18 cellular contexts compared by ENCODE assay signal in genomic region chr4:76059750-76060149, GRCh38. TPM values are rescaled to one million over a fixed set of nuclear protein-coding genes. Genes with fewer than 3 reads are reported as not detected.
DNase-seq lines count a peak whose midpoint lies in the region; ATAC-seq and TF ChIP-seq lines count a peak whose summit lies in the region.
"Had no signal": no experiment of that assay in that cellular context is flagged by ENCODE, and none has a peak within 500 bp of the region (broad histone marks: within the 10 kb centered on the region; RNA-seq: fewer than 3 reads in every experiment).

No MANE protein-coding gene starts in this region.

- no peaks in the 10 kb centered on the region for H3K79me2 ChIP-seq in PC-3 (ENCODE audit: low read length)
- H3K79me2 ChIP-seq: hepatocyte had no signal

- peak; percentile 5 for DNase-seq in stimulated activated CD4-positive, alpha-beta T cell treated with anti-CD3 and anti-CD28 coated beads, Interleukin-1b, Interleukin-23, amount 100 ng/mL, for 48 hours
- no peak for DNase-seq in stimulated activated CD4-positive, alpha-beta T cell treated with anti-CD3 and anti-CD28 coated beads, Interleukin-4, amount 100 ng/mL, for 1 hour
- DNase-seq in PC-3 (peak; percentile 43), choroid plexus epithelial cell (ENCODE audit: low read depth) (peak; percentile 3), GM10248 (ENCODE audit: extremely low spot score) (no peak), NCI-H1105 (lab: John Stamatoyannopoulos, UW) (no peak), NCI-H2171 treated with DMSO at 0.1 percent for 48 hours (lab: John Stamatoyannopoulos, UW) (no peak)
- DNase-seq: colonic mucosa; DND-41; naive thymus-derived CD8-positive, alpha-beta T cell; NCI-H146; NCI-H524 treated with DMSO at 0.1 percent for 48 hours had no signal

- H3K4me2 ChIP-seq in PC-3 (ENCODE audit: low read length) = no peak overlapping the region

- no peaks in the 10 kb centered on the region for H3F3A ChIP-seq in PC-3 (ENCODE audit: low read length, unreplicated experiment)

- H3K4me1 ChIP-seq in PC-3 (ENCODE audit: insufficient read depth, low read length) = peaks cover 13% of the 10 kb centered on the region
- H3K4me1 ChIP-seq: colonic mucosa, esophagus muscularis mucosa had no signal

- H3K27me3 ChIP-seq in PC-3 (ENCODE audit: low read length) = no peaks in the 10 kb centered on the region
- H3K27me3 ChIP-seq: colonic mucosa, hepatocyte, tibial nerve had no signal

- no peak for TF ChIP-seq CTCF in PC-3 (conservative IDR thresholded peaks at IDR 0.05; ENCODE audit: low read depth, low read length)
- no peak for TF ChIP-seq CTCF in choroid plexus epithelial cell (conservative IDR thresholded peaks at IDR 0.05; ENCODE audit: low read depth, low read length)
- no peak for TF ChIP-seq CTCF in GM10248 (IDR thresholded peaks at IDR 0.05; ENCODE audit: control extremely low read depth, extremely low read depth, low read depth, missing control alignments)

- intact Hi-C loops in PC-3 (cut with micrococcal nuclease) = no loop called here

- no peaks in the 10 kb centered on the region for H4K20me1 ChIP-seq in PC-3 (ENCODE audit: low read length)

- BruUV-seq in PC-3 (replicated peaks; lab: Mats Ljungman, UMichigan) = no TSS peak

- POLR2A ChIA-PET in PC-3 (lab: Charles Lee; ENCODE audit: unreplicated experiment) = interaction anchor here (0.7 kb wide), 1 partner anchor 104 kb away, joined by 5 read pairs; no protein-coding TSS in a partner anchor
- POLR2A ChIA-PET in GM10248 (lab: Yijun Ruan, JAX) = no interaction called here

- H3K4me3 ChIP-seq in PC-3 (ENCODE audit: low read length) = no peak overlapping the region
- no peak overlapping the region for H3K4me3 ChIP-seq in choroid plexus epithelial cell (ENCODE audit: low read depth, low read length)
- H3K4me3 ChIP-seq: colonic mucosa, esophagus muscularis mucosa, hepatocyte, tibial nerve had no signal

- no peak overlapping the region for H3K27ac ChIP-seq in PC-3 (ENCODE audit: low read length)
- H3K27ac ChIP-seq: colonic mucosa, esophagus muscularis mucosa, hepatocyte had no signal

- no peaks in the 10 kb centered on the region for H3K9me3 ChIP-seq in PC-3 (ENCODE audit: low read length)
- H3K9me3 ChIP-seq: colonic mucosa, esophagus muscularis mucosa, tibial nerve had no signal

- no peaks in the 10 kb centered on the region for H3K36me3 ChIP-seq in PC-3 (ENCODE audit: low read depth, low read length)
- H3K36me3 ChIP-seq: colonic mucosa, esophagus muscularis mucosa, tibial nerve had no signal

- H3K9ac ChIP-seq in PC-3 (ENCODE audit: low read length) = no peak overlapping the region

- no peak overlapping the region for H2AFZ ChIP-seq in PC-3 (ENCODE audit: low read length)
- H2AFZ ChIP-seq: hepatocyte had no signal

- ATAC-seq in PC-3 (no peak), GM21528 (IDR thresholded peaks at IDR 0.05; ENCODE audit: low FRiP score, unreplicated experiment) (no peak)
- ATAC-seq: naive thymus-derived CD8-positive, alpha-beta T cell; Right ventricle myocardium inferior had no signal

- no peaks in the 10 kb centered on the region for H3K9me2 ChIP-seq in PC-3 (replicated peaks; ENCODE audit: low read length)

- CTCF ChIA-PET in PC-3 (lab: Charles Lee) (no interaction called here), GM10248 (lab: Yijun Ruan, JAX) (interaction anchor here (1.0 to 2.4 kb wide), 2 partner anchors 28 to 63 kb away, joined by 3 to 12 read pairs; no protein-coding TSS in a partner anchor)

RNA-seq across cellular contexts. Expression of gene ART3, which starts 14.8 kb away (rescaled TPM):
- total RNA-seq in PC-3 (2014; rRNA removed) = not detected in 2 replicates
- total RNA-seq: naive thymus-derived CD8-positive, alpha-beta T cell; pulmonary artery endothelial cell had no signal

RNA-seq across cellular contexts. Expression of gene CXCL11, which starts 23.9 kb away (rescaled TPM):
- total RNA-seq in PC-3 (2014; rRNA removed) = 0.46 TPM in 1 of 2 replicates, not detected in the other
- total RNA-seq: colonic mucosa; esophagus muscularis mucosa; hepatocyte; naive thymus-derived CD8-positive, alpha-beta T cell; Right ventricle myocardium inferior; tibial nerve had no signal

RNA-seq across cellular contexts. Expression of gene CXCL10, which starts 36.5 kb away (rescaled TPM):
- 0.81 TPM in 1 of 2 replicates, not detected in the other for total RNA-seq in PC-3 (2014; rRNA removed)
- total RNA-seq: naive thymus-derived CD8-positive, alpha-beta T cell; Right ventricle myocardium inferior had no signal

RNA-seq across cellular contexts. Expression of gene CXCL9, which starts 52.4 kb away (rescaled TPM):
- total RNA-seq in PC-3 (2014; rRNA removed) = not detected in 2 replicates
- total RNA-seq: hepatocyte; naive thymus-derived CD8-positive, alpha-beta T cell; pulmonary artery endothelial cell had no signal

Comparison
In these comparisons a context has a peak if more than half of its experiments do, and no peak if none do; other contexts are left out.
1. DNase-seq: peak in stimulated activated CD4-positive, alpha-beta T cell treated with anti-CD3 and anti-CD28 coated beads, Interleukin-1b, Interleukin-23, amount 100 ng/mL, for 48 hours (single experiment), PC-3 (single experiment) and choroid plexus epithelial cell (single experiment); none in stimulated activated CD4-positive, alpha-beta T cell treated with anti-CD3 and anti-CD28 coated beads, Interleukin-4, amount 100 ng/mL, for 1 hour (single experiment), GM10248 (single experiment), NCI-H1105 (single experiment) and NCI-H2171 treated with DMSO at 0.1 percent for 48 hours (single experiment).